10 cellular contexts compared by ENCODE assay signal in the genomic region with DNA sequence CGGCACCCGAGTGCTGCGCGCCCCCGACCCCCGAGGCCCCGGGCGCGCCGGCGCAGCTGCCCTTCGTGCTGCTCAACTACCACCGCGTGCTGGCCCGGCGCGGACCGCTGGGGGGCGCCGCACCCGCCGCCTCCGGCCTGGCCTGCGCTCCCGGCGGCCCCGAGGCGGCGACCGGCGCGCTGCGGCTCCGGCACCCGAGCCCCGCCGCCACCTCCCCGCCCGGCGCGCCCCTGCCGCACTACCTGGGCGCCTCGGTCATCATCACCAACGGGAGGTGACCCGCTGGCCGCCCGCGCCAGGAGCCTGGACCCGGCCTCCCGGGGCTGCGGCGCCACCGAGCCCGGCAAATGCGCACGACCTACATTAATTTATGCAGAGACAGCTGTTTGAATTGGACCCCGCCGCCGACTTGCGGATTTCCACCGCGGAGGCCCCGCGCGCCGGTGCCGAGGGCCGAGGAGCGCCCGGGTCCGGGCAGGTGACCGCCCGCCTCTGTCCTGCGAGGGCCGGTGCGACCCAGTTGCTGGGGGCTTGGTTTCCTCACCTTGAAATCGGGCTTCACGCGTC. TPM values are rescaled to one million over a fixed set of nuclear protein-coding genes. Genes with fewer than 3 reads are reported as not detected.
DNase-seq lines count a peak whose midpoint lies in the region; ATAC-seq and TF ChIP-seq lines count a peak whose summit lies in the region.
"Had no signal": no experiment of that assay in that cellular context is flagged by ENCODE, and none has a peak within 500 bp of the region (broad histone marks: within the 10 kb centered on the region; RNA-seq: fewer than 3 reads in every experiment).

No MANE protein-coding gene starts in this region.

- peak overlapping the region; percentile 23 for H3K9ac ChIP-seq in H9 (ENCODE audit: extremely low read depth, insufficient read length, low read length)

- H3K23ac ChIP-seq in H9 (ENCODE audit: insufficient read length, low read depth, low read length), result no peak overlapping the region

- no peak for TF ChIP-seq POLR2A in erythroblast (IDR thresholded peaks at IDR 0.05; ENCODE audit: low read length)

- no peaks in the 10 kb centered on the region for H3K36me3 ChIP-seq in naive thymus-derived CD4-positive, alpha-beta T cell (ENCODE audit: control insufficient read depth in 2 of 3, insufficient read depth in 3 of 3, low read length in 3 of 3)
- peaks cover 10 to 24% (median 14%) of the 10 kb centered on the region in 3 donors for H3K36me3 ChIP-seq in tibial artery

- peak overlapping the region; percentile 61 to 84 for H3K4me3 Mint-ChIP-seq in H9
- H3K4me3 Mint-ChIP-seq in naive thymus-derived CD4-positive, alpha-beta T cell, result peak overlapping the region in 7 of 10 donors; percentile 21 to 81 (median 62)

- H3K27ac ChIP-seq in H9 (ENCODE audit: insufficient read length, low read depth, low read length) (no peak overlapping the region), tibial artery (no peak overlapping the region)
- no peak overlapping the region for H3K27ac ChIP-seq in naive thymus-derived CD4-positive, alpha-beta T cell (ENCODE audit: low read depth, low read length)

- no peaks in the 10 kb centered on the region for H4K20me1 ChIP-seq in H9 (ENCODE audit: control insufficient read depth, insufficient read depth, insufficient read length)

- H3K56ac ChIP-seq in H9 (ENCODE audit: insufficient read length, low read depth, low read length), result no peak overlapping the region

- peaks cover 42% of the 10 kb centered on the region for H3K27me3 Mint-ChIP-seq in H9 (ENCODE audit: low read depth)
- peaks cover 45 to 69% (median 56%) of the 10 kb centered on the region in 5 donors for H3K27me3 Mint-ChIP-seq in naive thymus-derived CD4-positive, alpha-beta T cell

- no peak overlapping the region for H2BK12ac ChIP-seq in H9 (ENCODE audit: insufficient read length, low read depth, low read length)

- ATAC-seq in naive thymus-derived CD4-positive, alpha-beta T cell, result peak; percentile 49
- no peak for ATAC-seq in GM18873 (IDR thresholded peaks at IDR 0.05; ENCODE audit: low FRiP score, unreplicated experiment)
- no peak for ATAC-seq in HG02588 (IDR thresholded peaks at IDR 0.05; ENCODE audit: unreplicated experiment)
- ATAC-seq: HCT116 had no signal

- no peak overlapping the region for H4K5ac ChIP-seq in H9 (ENCODE audit: insufficient read length, low read depth, low read length)

- peaks cover 50 to 52% of the 10 kb centered on the region in 2 experiments for H3K4me1 Mint-ChIP-seq in H9
- H3K4me1 Mint-ChIP-seq in naive thymus-derived CD4-positive, alpha-beta T cell, result peaks cover 9 to 23% (median 17%) of the 10 kb centered on the region in 7 donors

- TF ChIP-seq CTCF in H9 (conservative IDR thresholded peaks at IDR 0.05) (peak; percentile 36; the same call in 2 of the 3 replicates), WI38 (IDR thresholded peaks at IDR 0.05; ENCODE audit: low read depth, low read length) (no peak), tibial artery (IDR thresholded peaks at IDR 0.05) (peak in 1 of 2 experiments; percentile 23)

- no peak overlapping the region for H2BK120ac ChIP-seq in H9 (ENCODE audit: low read depth, low read length, poor library complexity, severe bottlenecking)

- DNase-seq in Ammon's horn (ENCODE audit: low spot score) (peak; percentile 44), H9 (peak; percentile 79), erythroblast (lab: John Stamatoyannopoulos, UW) (peak; percentile 45 to 51), tibial artery (no peak)
- DNase-seq in naive thymus-derived CD4-positive, alpha-beta T cell, result peak in 3 of 9 donors; percentile 10 to 59 (median 10)

- H2AK5ac ChIP-seq in H9 (ENCODE audit: insufficient read length, low read length), result no peak overlapping the region

- peak overlapping the region in 1 of 3 experiments; percentile 44; a peak in 1 of 7 replicates for H3K27ac Mint-ChIP-seq in H9
- H3K27ac Mint-ChIP-seq in naive thymus-derived CD4-positive, alpha-beta T cell, result no peak overlapping the region
- H3K27ac Mint-ChIP-seq: dendritic cell treated with granulocyte-macrophage colony-stimulating factor and Interleukin-4, amounts not matched to agents 40 ng/mL and 50 ng/mL, for 4 days had no signal

- POLR2A ChIA-PET in naive thymus-derived CD4-positive, alpha-beta T cell (lab: Charles Lee), result no interaction called here

- peak overlapping the region; percentile 49 for H3K14ac ChIP-seq in H9 (ENCODE audit: insufficient read depth, low read length)

- H3T11ph ChIP-seq in H9 (ENCODE audit: low read length), result no peak overlapping the region

- H2AFZ ChIP-seq in H9 (ENCODE audit: low read length), result no peak overlapping the region

- H3K9me3 Mint-ChIP-seq in H9, result no peaks in the 10 kb centered on the region; a peak in 1 of 5 replicates
- no peaks in the 10 kb centered on the region for H3K9me3 Mint-ChIP-seq in naive thymus-derived CD4-positive, alpha-beta T cell
- H3K9me3 Mint-ChIP-seq: dendritic cell treated with granulocyte-macrophage colony-stimulating factor and Interleukin-4, amounts not matched to agents 40 ng/mL and 50 ng/mL, for 4 days had no signal

- no peaks in the 10 kb centered on the region for H3K79me2 ChIP-seq in H9 (ENCODE audit: insufficient read depth, low read length)

- H3K36me3 Mint-ChIP-seq in H9 (ENCODE audit: insufficient read depth in 1 of 3, low read depth in 3 of 3), result 0 out of 7 replicates have a peak, but pooled peaks cover 0 to 3% (median 0%) of the 10 kb centered on the region in 3 experiments
- H3K36me3 Mint-ChIP-seq in naive thymus-derived CD4-positive, alpha-beta T cell, result peaks cover 0 to 36% (median 25%) of the 10 kb centered on the region in 5 donors

- H3K4me2 ChIP-seq in H9 (ENCODE audit: insufficient read depth, insufficient read length, low read length), result peak overlapping the region; percentile 48

- intact Hi-C loops in naive thymus-derived CD4-positive, alpha-beta T cell (cut with micrococcal nuclease), result loop anchor here in 1 of 2 donors (2.0 kb wide), 1 partner anchor 179 kb away; no protein-coding TSS in a partner anchor
- intact Hi-C loops in tibial artery (cut with DNase I; ENCODE audit: low total_unique reads), result no loop called here

- H2BK5ac ChIP-seq in H9 (ENCODE audit: insufficient read length, low read length), result no peak overlapping the region

- H4K8ac ChIP-seq in H9 (replicated peaks; ENCODE audit: insufficient read length, low read depth, low read length), result no peak overlapping the region

- H3K23me2 ChIP-seq in H9 (ENCODE audit: insufficient read length, low read depth, low read length, poor library complexity, severe bottlenecking), result peaks cover 7% of the 10 kb centered on the region

- no peak overlapping the region for H3K4ac ChIP-seq in H9 (ENCODE audit: low read depth, low read length)

- H3K79me1 ChIP-seq in H9 (ENCODE audit: insufficient read depth, low read depth, low read length, poor library complexity, severe bottlenecking), result no peaks in the 10 kb centered on the region

- CTCF ChIA-PET in naive thymus-derived CD4-positive, alpha-beta T cell (lab: Charles Lee), result no interaction called here

- peak overlapping the region; percentile 41 for H3K4me3 ChIP-seq in WI38 (ENCODE audit: low read depth, low read length)
- no peak overlapping the region for H3K4me3 ChIP-seq in naive thymus-derived CD4-positive, alpha-beta T cell (ENCODE audit: low read length)
- H3K4me3 ChIP-seq in tibial artery, result peak overlapping the region; percentile 10 to 47

- H3K27me3 ChIP-seq in H9 (ENCODE audit: insufficient read depth, low read length), result peaks cover 5% of the 10 kb centered on the region; the same call in 1 of the 2 replicates
- no peaks in the 10 kb centered on the region for H3K27me3 ChIP-seq in naive thymus-derived CD4-positive, alpha-beta T cell (ENCODE audit: control insufficient read depth in 2 of 2, insufficient read depth in 2 of 2, low read length in 2 of 2)
- peaks cover 0 to 30% of the 10 kb centered on the region in 2 donors for H3K27me3 ChIP-seq in tibial artery

- H2BK15ac ChIP-seq in H9 (ENCODE audit: low read depth, low read length), result no peak overlapping the region

- no peak overlapping the region for H4K91ac ChIP-seq in H9 (ENCODE audit: insufficient read length, low read depth, low read length)

- peaks cover 18% of the 10 kb centered on the region; the same call in 1 of the 2 replicates for H3K4me1 ChIP-seq in H9 (ENCODE audit: insufficient read depth, low read length)
- H3K4me1 ChIP-seq in naive thymus-derived CD4-positive, alpha-beta T cell (ENCODE audit: control insufficient read depth in 2 of 2, insufficient read depth in 2 of 2, low read length in 2 of 2), result no peaks in the 10 kb centered on the region
- peaks cover 0 to 22% (median 10%) of the 10 kb centered on the region in 4 donors for H3K4me1 ChIP-seq in tibial artery

- peak overlapping the region; percentile 75 for H3K18ac ChIP-seq in H9 (ENCODE audit: insufficient read length, low read depth, low read length)

- H3K9me3 ChIP-seq in H9 (ENCODE audit: control insufficient read depth, low read depth, low read length), result no peaks in the 10 kb centered on the region
- H3K9me3 ChIP-seq in naive thymus-derived CD4-positive, alpha-beta T cell (ENCODE audit: control insufficient read depth in 2 of 3, low read length in 3 of 3), result no peaks in the 10 kb centered on the region
- no peaks in the 10 kb centered on the region for H3K9me3 ChIP-seq in tibial artery

- H2BK20ac ChIP-seq in H9 (ENCODE audit: low read depth, low read length, poor library complexity, severe bottlenecking), result no peak overlapping the region

- WGBS in H9 (ENCODE audit: extremely low coverage, insufficient read length, low lambda C conversion rate), result no CpG with 5 or more reads among the region's 80 CpGs

RNA-seq across cellular contexts. Expression of a gene that starts 49.0 kb away (rescaled TPM):
- not detected in 2 replicates for total RNA-seq in H9 (2021)
- under 1 TPM in 1 of 5 experiments, not detected in 4; 0.12 TPM for total RNA-seq in naive thymus-derived CD4-positive, alpha-beta T cell
- polyA plus RNA-seq in naive thymus-derived CD4-positive, alpha-beta T cell, result not detected

Comparison
In these comparisons a context has a peak if more than half of its experiments do, and no peak if none do; other contexts are left out.
1. DNase-seq: peak in Ammon's horn (single experiment), H9 (single experiment) and erythroblast (2 of 2); none in tibial artery (0 of 2).